Comparison of ENCODE assay signal across 14 cellular contexts in genomic region chr4:47002593-47002992, GRCh38. TPM values are rescaled to one million over a fixed set of nuclear protein-coding genes. Genes with fewer than 3 reads are reported as not detected.
DNase-seq lines count a peak whose midpoint lies in the region; ATAC-seq and TF ChIP-seq lines count a peak whose summit lies in the region.
"Had no signal": no experiment of that assay in that cellular context is flagged by ENCODE, and none has a peak within 500 bp of the region (broad histone marks: within the 10 kb centered on the region; RNA-seq: fewer than 3 reads in every experiment).

No MANE protein-coding gene starts in this region.

- H3K9me3 ChIP-seq in Caco-2 (no peaks in the 10 kb centered on the region), RWPE2 (ENCODE audit: severe bottlenecking) (no peaks in the 10 kb centered on the region)

- CTCF ChIA-PET in Caco-2 (lab: Charles Lee), result no interaction called here

- peak; percentile 42 to 53 for TF ChIP-seq CTCF in Caco-2 (IDR thresholded peaks at IDR 0.05; ENCODE audit: insufficient read depth in 1 of 2, low read depth in 1 of 2, low read length in 1 of 2, severe bottlenecking in 1 of 2, unreplicated experiment in 1 of 2)
- peak; percentile 36 for TF ChIP-seq CTCF in RWPE2 (IDR thresholded peaks at IDR 0.05; ENCODE audit: poor library complexity, severe bottlenecking)
- peak; percentile 66 for TF ChIP-seq CTCF in foreskin keratinocyte (conservative IDR thresholded peaks at IDR 0.05)
- TF ChIP-seq CTCF in natural killer cell (IDR thresholded peaks at IDR 0.05), result no peak

- intact Hi-C loops in Caco-2 (cut with micrococcal nuclease; ENCODE audit: unreplicated experiment), result loop anchor here (1.0 to 10.0 kb wide), 6 partner anchors 30 to 678 kb away; no protein-coding TSS in a partner anchor
- intact Hi-C loops in natural killer cell (cut with micrococcal nuclease), result no loop called here
- intact Hi-C loops in posterior cingulate gyrus (cut with DNase I), result no loop called here

- DNase-seq in Caco-2, result peak in 1 of 2 experiments; percentile 7
- peak; percentile 18 for DNase-seq in H7
- DNase-seq in RWPE2 (ENCODE audit: low spot score), result no peak
- peak in 1 of 2 donors; percentile 28 for DNase-seq in foreskin keratinocyte
- DNase-seq in NK-92 treated with Interleukin-12 subunit alpha and Interleukin-12 subunit beta, amount 100 ng/mL, for 24 hours (lab: John Stamatoyannopoulos, UW), result no peak
- no peak for DNase-seq in activated CD4-positive, alpha-beta T cell treated with anti-CD3 and anti-CD28 coated beads for 1 hour
- no peak for DNase-seq in natural killer cell
- DNase-seq in posterior cingulate gyrus, result no peak
- DNase-seq: activated T-cell treated with anti-CD3 and anti-CD28 coated beads, Interleukin-2, amount 50 U/mL, for 72 hours; effector memory CD4-positive, alpha-beta T cell; NCI-H1417 treated with DMSO at 0.1 percent for 48 hours had no signal

- H3K4me1 Mint-ChIP-seq in Caco-2 (ENCODE audit: low read depth, unreplicated experiment) (peaks cover 4% of the 10 kb centered on the region), natural killer cell (no peaks in the 10 kb centered on the region)

- H3K4me1 ChIP-seq in Caco-2, result peaks cover 4% of the 10 kb centered on the region; the same call in 1 of the 2 replicates
- no peaks in the 10 kb centered on the region for H3K4me1 ChIP-seq in RWPE2 (ENCODE audit: insufficient read depth, poor library complexity, severe bottlenecking)
- no peaks in the 10 kb centered on the region for H3K4me1 ChIP-seq in foreskin keratinocyte

- no peak overlapping the region for H3K4me3 ChIP-seq in Caco-2 (ENCODE audit: low read depth, low read length)
- no peak overlapping the region for H3K4me3 ChIP-seq in H7 (ENCODE audit: insufficient read depth, low read depth, low read length)
- H3K4me3 ChIP-seq in RWPE2 (ENCODE audit: severe bottlenecking), result no peak overlapping the region

- H3K27me3 Mint-ChIP-seq in Caco-2 (ENCODE audit: insufficient read depth, unreplicated experiment), result no peaks in the 10 kb centered on the region
- H3K27me3 Mint-ChIP-seq in natural killer cell (ENCODE audit: low read depth in 2 of 2), result peaks cover 4 to 12% of the 10 kb centered on the region in 2 donors

- H3K27ac Mint-ChIP-seq in Caco-2 (ENCODE audit: unreplicated experiment) (no peak overlapping the region), natural killer cell (no peak overlapping the region)
- H3K27ac Mint-ChIP-seq: activated T-cell treated with anti-CD3 and anti-CD28 coated beads, Interleukin-2, amount 50 U/mL, for 72 hours had no signal

- ATAC-seq in RWPE2 (ENCODE audit: low read depth) (peak; percentile 64; the same call in 1 of the 3 replicates), foreskin keratinocyte (peak; percentile 81), natural killer cell (no peak)
- ATAC-seq: activated T-cell treated with anti-CD3 and anti-CD28 coated beads, Interleukin-2, amount 50 U/mL, for 72 hours; sciatic nerve had no signal

- POLR2A ChIA-PET in Caco-2 (lab: Charles Lee), result no interaction called here

- H3K9me3 Mint-ChIP-seq in Caco-2 (ENCODE audit: unreplicated experiment) (no peaks in the 10 kb centered on the region), natural killer cell (no peaks in the 10 kb centered on the region)
- H3K9me3 Mint-ChIP-seq: activated T-cell treated with anti-CD3 and anti-CD28 coated beads, Interleukin-2, amount 50 U/mL, for 72 hours had no signal

- no peak overlapping the region for H3K27ac ChIP-seq in RWPE2 (ENCODE audit: poor library complexity, severe bottlenecking)
- no peak overlapping the region for H3K27ac ChIP-seq in foreskin keratinocyte

- H3K36me3 ChIP-seq in Caco-2 (ENCODE audit: control insufficient read depth, insufficient read depth, low read length) (no peaks in the 10 kb centered on the region), H7 (replicated peaks; ENCODE audit: control insufficient read depth, insufficient read depth, low read length) (no peaks in the 10 kb centered on the region), RWPE2 (ENCODE audit: low read depth) (no peaks in the 10 kb centered on the region)

- BruUV-seq in Caco-2 (replicated peaks; lab: Mats Ljungman, UMichigan), result no TSS peak

- H3K4me3 Mint-ChIP-seq in Caco-2 (ENCODE audit: unreplicated experiment) (no peak overlapping the region), natural killer cell (no peak overlapping the region)
- H3K4me3 Mint-ChIP-seq: activated T-cell treated with anti-CD3 and anti-CD28 coated beads, Interleukin-2, amount 50 U/mL, for 72 hours had no signal

- H3K27me3 ChIP-seq in Caco-2 (replicated peaks; ENCODE audit: control insufficient read depth, insufficient read depth, low read length) (no peaks in the 10 kb centered on the region), H7 (ENCODE audit: control insufficient read depth, insufficient read depth, low read length) (peaks cover 1% of the 10 kb centered on the region; the same call in 1 of the 2 replicates), RWPE2 (ENCODE audit: insufficient read depth, poor library complexity, severe bottlenecking) (peaks cover 4% of the 10 kb centered on the region), foreskin keratinocyte (peaks cover 13% of the 10 kb centered on the region)

- peaks cover under 1% of the 10 kb centered on the region for H3K36me3 Mint-ChIP-seq in Caco-2 (ENCODE audit: insufficient read depth, unreplicated experiment)
- H3K36me3 Mint-ChIP-seq in natural killer cell, result no peaks in the 10 kb centered on the region

RNA-seq across cellular contexts. Expression of gene GABRA4, which starts 9.2 kb away (rescaled TPM):
- total RNA-seq in Caco-2 (2022) (7.9 and 8.1 TPM in 2 replicates), foreskin keratinocyte (not detected in 2 replicates), natural killer cell (not detected)
- 0.07 TPM in 1 of 2 replicates, not detected in the other for total RNA-seq in H7 (2014; rRNA removed; shearing (Covaris generic))
- polyA plus RNA-seq in foreskin keratinocyte, result not detected in 2 replicates
- total RNA-seq: activated T-cell treated with anti-CD3 and anti-CD28 coated beads, Interleukin-2, amount 50 U/mL, for 72 hours; G401; sciatic nerve had no signal

RNA-seq across cellular contexts. Expression of gene GABRB1, which starts 28.8 kb away (rescaled TPM):
- total RNA-seq in Caco-2 (2022) (9.2 and 10.3 TPM in 2 replicates), foreskin keratinocyte (not detected in 2 replicates), natural killer cell (not detected)
- total RNA-seq in H7 (2014; rRNA removed; shearing (Covaris generic)), result 0.31 TPM in 1 of 2 replicates, not detected in the other
- polyA plus RNA-seq in foreskin keratinocyte, result not detected in 2 replicates
- total RNA-seq: activated T-cell treated with anti-CD3 and anti-CD28 coated beads, Interleukin-2, amount 50 U/mL, for 72 hours; G401; lower leg skin; sciatic nerve had no signal

Comparison
In these comparisons a context has a peak if more than half of its experiments do, and no peak if none do; other contexts are left out.
1. ATAC-seq: peak in RWPE2 (single experiment) and foreskin keratinocyte (single experiment); none in natural killer cell (0 of 3).